1 cellular context compared by ENCODE assay signal in the genomic region with DNA sequence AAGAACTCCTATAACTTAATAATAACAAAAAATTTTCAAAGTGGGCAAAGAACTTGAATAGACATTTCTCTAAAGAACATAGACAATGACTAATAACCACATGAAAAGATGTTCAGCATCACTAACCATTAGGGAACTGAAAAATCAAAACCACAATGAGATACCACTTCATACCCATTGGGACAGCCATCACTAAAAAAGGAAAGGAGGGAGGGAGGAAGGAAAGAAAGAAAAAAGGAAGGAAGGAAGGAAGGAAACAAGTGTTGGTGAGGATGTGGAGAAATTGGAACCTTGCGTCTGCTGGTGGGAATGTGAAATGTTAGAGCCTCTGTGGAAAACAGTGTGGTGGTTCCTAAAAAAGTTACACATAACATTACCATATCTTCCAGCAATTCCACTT.
TF ChIP-seq lines count a peak whose summit lies in the region.

No MANE protein-coding gene starts in this region.

TF ChIP-seq in GM12878, 131 proteins besides CTCF, POLR2A, EP300 and RAD21 (continued from another document):
- TF ChIP-seq, protein P1, sequence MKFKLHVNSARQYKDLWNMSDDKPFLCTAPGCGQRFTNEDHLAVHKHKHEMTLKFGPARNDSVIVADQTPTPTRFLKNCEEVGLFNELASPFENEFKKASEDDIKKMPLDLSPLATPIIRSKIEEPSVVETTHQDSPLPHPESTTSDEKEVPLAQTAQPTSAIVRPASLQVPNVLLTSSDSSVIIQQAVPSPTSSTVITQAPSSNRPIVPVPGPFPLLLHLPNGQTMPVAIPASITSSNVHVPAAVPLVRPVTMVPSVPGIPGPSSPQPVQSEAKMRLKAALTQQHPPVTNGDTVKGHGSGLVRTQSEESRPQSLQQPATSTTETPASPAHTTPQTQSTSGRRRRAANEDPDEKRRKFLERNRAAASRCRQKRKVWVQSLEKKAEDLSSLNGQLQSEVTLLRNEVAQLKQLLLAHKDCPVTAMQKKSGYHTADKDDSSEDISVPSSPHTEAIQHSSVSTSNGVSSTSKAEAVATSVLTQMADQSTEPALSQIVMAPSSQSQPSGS (IDR thresholded peaks at IDR 0.05; ENCODE audit: low read length), result peak; percentile 71
- no peak for TF ChIP-seq STAT3 (IDR thresholded peaks at IDR 0.05; ENCODE audit: low read depth, low read length)
- TF ChIP-seq FOXM1 (IDR thresholded peaks at IDR 0.05; ENCODE audit: low read depth, low read length), result peak; percentile 65; the same call in 1 of the 2 replicates
- peak; percentile 56; the same call in 1 of the 2 replicates for TF ChIP-seq CREM (IDR thresholded peaks at IDR 0.05; ENCODE audit: low read depth)
- TF ChIP-seq RAD51 (IDR thresholded peaks at IDR 0.05), result no peak
- peak; percentile 69; the same call in 1 of the 2 replicates for TF ChIP-seq BMI1 (IDR thresholded peaks at IDR 0.05; ENCODE audit: borderline replicate concordance)
- peak; percentile 88 for TF ChIP-seq SPI1 (IDR thresholded peaks at IDR 0.05; ENCODE audit: borderline replicate concordance, insufficient read depth, low read depth, low read length)
- TF ChIP-seq, protein P2, sequence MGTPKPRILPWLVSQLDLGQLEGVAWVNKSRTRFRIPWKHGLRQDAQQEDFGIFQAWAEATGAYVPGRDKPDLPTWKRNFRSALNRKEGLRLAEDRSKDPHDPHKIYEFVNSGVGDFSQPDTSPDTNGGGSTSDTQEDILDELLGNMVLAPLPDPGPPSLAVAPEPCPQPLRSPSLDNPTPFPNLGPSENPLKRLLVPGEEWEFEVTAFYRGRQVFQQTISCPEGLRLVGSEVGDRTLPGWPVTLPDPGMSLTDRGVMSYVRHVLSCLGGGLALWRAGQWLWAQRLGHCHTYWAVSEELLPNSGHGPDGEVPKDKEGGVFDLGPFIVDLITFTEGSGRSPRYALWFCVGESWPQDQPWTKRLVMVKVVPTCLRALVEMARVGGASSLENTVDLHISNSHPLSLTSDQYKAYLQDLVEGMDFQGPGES (IDR thresholded peaks at IDR 0.05), result no peak
- TF ChIP-seq BCL11A (IDR thresholded peaks at IDR 0.05; ENCODE audit: low read depth, low read length), result 0 out of 2 replicates have a peak, but pooled peaks have one; percentile 23
- TF ChIP-seq IKZF2 (IDR thresholded peaks at IDR 0.05), result peak; percentile 95 to 96
- TF ChIP-seq TCF7 (IDR thresholded peaks at IDR 0.05; ENCODE audit: borderline replicate concordance), result peak; percentile 98
- TF ChIP-seq POLR2AphosphoS2 (IDR thresholded peaks at IDR 0.05; ENCODE audit: low read depth, low read length), result no peak
- peak; percentile 86 for TF ChIP-seq EED (IDR thresholded peaks at IDR 0.05; ENCODE audit: low read depth)
- no peak for TF ChIP-seq SREBF1 (IDR thresholded peaks at IDR 0.05; ENCODE audit: low read length)
- TF ChIP-seq PAX5 (IDR thresholded peaks at IDR 0.05; ENCODE audit: borderline replicate concordance, low read depth, low read length), result peak; percentile 29; the same call in 1 of the 2 replicates
- TF ChIP-seq, protein P3, sequence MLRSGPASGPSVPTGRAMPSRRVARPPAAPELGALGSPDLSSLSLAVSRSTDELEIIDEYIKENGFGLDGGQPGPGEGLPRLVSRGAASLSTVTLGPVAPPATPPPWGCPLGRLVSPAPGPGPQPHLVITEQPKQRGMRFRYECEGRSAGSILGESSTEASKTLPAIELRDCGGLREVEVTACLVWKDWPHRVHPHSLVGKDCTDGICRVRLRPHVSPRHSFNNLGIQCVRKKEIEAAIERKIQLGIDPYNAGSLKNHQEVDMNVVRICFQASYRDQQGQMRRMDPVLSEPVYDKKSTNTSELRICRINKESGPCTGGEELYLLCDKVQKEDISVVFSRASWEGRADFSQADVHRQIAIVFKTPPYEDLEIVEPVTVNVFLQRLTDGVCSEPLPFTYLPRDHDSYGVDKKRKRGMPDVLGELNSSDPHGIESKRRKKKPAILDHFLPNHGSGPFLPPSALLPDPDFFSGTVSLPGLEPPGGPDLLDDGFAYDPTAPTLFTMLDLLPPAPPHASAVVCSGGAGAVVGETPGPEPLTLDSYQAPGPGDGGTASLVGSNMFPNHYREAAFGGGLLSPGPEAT (IDR thresholded peaks at IDR 0.05; ENCODE audit: low read depth), result peak; percentile 58; the same call in 1 of the 2 replicates
- TF ChIP-seq FOXK2 (IDR thresholded peaks at IDR 0.05), result no peak
- TF ChIP-seq, protein P4, sequence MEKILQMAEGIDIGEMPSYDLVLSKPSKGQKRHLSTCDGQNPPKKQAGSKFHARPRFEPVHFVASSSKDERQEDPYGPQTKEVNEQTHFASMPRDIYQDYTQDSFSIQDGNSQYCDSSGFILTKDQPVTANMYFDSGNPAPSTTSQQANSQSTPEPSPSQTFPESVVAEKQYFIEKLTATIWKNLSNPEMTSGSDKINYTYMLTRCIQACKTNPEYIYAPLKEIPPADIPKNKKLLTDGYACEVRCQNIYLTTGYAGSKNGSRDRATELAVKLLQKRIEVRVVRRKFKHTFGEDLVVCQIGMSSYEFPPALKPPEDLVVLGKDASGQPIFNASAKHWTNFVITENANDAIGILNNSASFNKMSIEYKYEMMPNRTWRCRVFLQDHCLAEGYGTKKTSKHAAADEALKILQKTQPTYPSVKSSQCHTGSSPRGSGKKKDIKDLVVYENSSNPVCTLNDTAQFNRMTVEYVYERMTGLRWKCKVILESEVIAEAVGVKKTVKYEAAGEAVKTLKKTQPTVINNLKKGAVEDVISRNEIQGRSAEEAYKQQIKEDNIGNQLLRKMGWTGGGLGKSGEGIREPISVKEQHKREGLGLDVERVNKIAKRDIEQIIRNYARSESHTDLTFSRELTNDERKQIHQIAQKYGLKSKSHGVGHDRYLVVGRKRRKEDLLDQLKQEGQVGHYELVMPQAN (conservative IDR thresholded peaks at IDR 0.05), result no peak
- peak; percentile 60; the same call in 1 of the 2 replicates for TF ChIP-seq NBN (IDR thresholded peaks at IDR 0.05)
- no peak for TF ChIP-seq FOS (IDR thresholded peaks at IDR 0.05; ENCODE audit: borderline replicate concordance, extremely low read depth, insufficient read length)
- peak; percentile 93 for TF ChIP-seq CBFB (IDR thresholded peaks at IDR 0.05; ENCODE audit: low read depth)
- peak; percentile 95 for TF ChIP-seq NFIC (IDR thresholded peaks at IDR 0.05; ENCODE audit: low read depth, low read length)
- TF ChIP-seq CREB1 (IDR thresholded peaks at IDR 0.05; ENCODE audit: low read depth), result no peak
- peak; percentile 79; the same call in 1 of the 2 replicates for TF ChIP-seq MTA3 (IDR thresholded peaks at IDR 0.05; ENCODE audit: borderline replicate concordance, low read length)
- TF ChIP-seq RUNX3 (IDR thresholded peaks at IDR 0.05; ENCODE audit: low read length), result peak; percentile 99
- TF ChIP-seq ZBED1 (IDR thresholded peaks at IDR 0.05; ENCODE audit: borderline replicate concordance), result peak; percentile 72; the same call in 1 of the 2 replicates
- peak in 1 of 2 experiments; percentile 99; a peak in 2 of 4 replicates for TF ChIP-seq ETV6 (conservative IDR thresholded peaks at IDR 0.05 in 1 of 2, IDR thresholded peaks at IDR 0.05 in 1 of 2; ENCODE audit: borderline replicate concordance in 1 of 2, low read depth in 1 of 2)
